16 cellular contexts compared by ENCODE assay signal in the genomic region with DNA sequence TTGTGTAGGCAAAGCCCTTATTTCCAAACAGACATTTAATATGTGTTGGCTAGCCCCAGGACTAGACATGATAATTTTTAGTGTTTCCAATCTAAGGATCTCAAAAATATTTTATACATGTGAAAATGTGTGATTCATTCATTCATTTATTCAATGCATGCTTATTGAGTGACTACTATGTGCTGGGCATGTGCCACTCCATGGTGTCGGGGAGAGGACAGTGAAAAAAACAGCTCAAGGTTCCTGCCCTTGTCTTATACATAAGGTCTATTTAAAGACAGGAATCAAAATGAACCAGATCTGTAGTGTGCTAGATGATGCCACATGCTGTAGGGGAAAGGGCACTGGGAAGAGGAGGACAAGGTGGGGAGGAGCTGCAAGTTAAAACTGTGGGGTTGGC. TPM values are rescaled to one million over a fixed set of nuclear protein-coding genes. Genes with fewer than 3 reads are reported as not detected.
"Had no signal": no experiment of that assay in that cellular context is flagged by ENCODE, and none has a peak within 500 bp of the region (broad histone marks: within the 10 kb centered on the region; RNA-seq: fewer than 3 reads in every experiment).

No MANE protein-coding gene starts in this region.

- H3K27ac ChIP-seq: body of pancreas, skin epidermis, uterus had no signal

- H3K36me3 ChIP-seq: right atrium auricular region, tibial nerve, uterus had no signal

- H3K4me3 ChIP-seq: body of pancreas, right atrium auricular region, skin epidermis, tibial nerve, uterus had no signal

- H3K27me3 ChIP-seq: body of pancreas, right atrium auricular region, uterus had no signal

- ATAC-seq: activated naive CD4-positive, alpha-beta T cell treated with anti-CD3 and anti-CD28 coated beads, Interleukin-2, amount 50 U/mL, for 72 hours; activated T-cell treated with anti-CD3 and anti-CD28 coated beads, Interleukin-2, amount 50 U/mL, for 4 hours; body of pancreas; effector memory CD8-positive, alpha-beta T cell; T-helper 17 cell had no signal

- DNase-seq: activated CD4-positive, alpha-beta memory T cell treated with anti-CD3 and anti-CD28 coated beads, Interleukin-2, amount 10 ng/mL, durations not matched to agents 7 days and 5 days; activated CD4-positive, alpha-beta T cell treated with anti-CD3 and anti-CD28 coated beads for 4 hours; activated T-cell treated with anti-CD3 and anti-CD28 coated beads, Interleukin-2, amount 50 U/mL, for 4 hours; amniotic stem cell; body of pancreas; effector memory CD8-positive, alpha-beta T cell; mesendoderm; nephron progenitor cell; stimulated activated CD4-positive, alpha-beta T cell treated with anti-CD3 and anti-CD28 coated beads, Interleukin-4, amount 100 ng/mL, for 24 hours; stimulated activated naive CD4-positive, alpha-beta T cell treated with Interleukin-2 at 50 U/mL for 16 hours; T-helper 17 cell; uterus had no signal

- H3K9me3 ChIP-seq: body of pancreas, right atrium auricular region, tibial nerve, uterus had no signal

RNA-seq across cellular contexts. Expression of a gene that starts 36.5 kb away (rescaled TPM):
- total RNA-seq: body of pancreas had no signal
